ENCODE assay signal across 8 cellular contexts in genomic region chr16:53054670-53055485, GRCh38. TPM values are rescaled to one million over a fixed set of nuclear protein-coding genes. Genes with fewer than 3 reads are reported as not detected.
A peak's percentile ranks its signal among the peaks of the same experiment; 100 is the strongest.
DNase-seq lines count a peak whose midpoint lies in the region; ATAC-seq and TF ChIP-seq lines count a peak whose summit lies in the region.

TSS of gene CHD9 (plus strand) at chr16:53054991. CDS start at chr16:53156090, 101,099 bp downstream.

- peak within 1 kb of the TSS; percentile 68 for H3K4me3 ChIP-seq in kidney epithelial cell (ENCODE audit: low read depth, low read length)

- no peaks in the 10 kb centered on the region for H3K36me3 ChIP-seq in kidney epithelial cell (ENCODE audit: control insufficient read depth, insufficient read depth, low read length)

- TF ChIP-seq CTCF in kidney epithelial cell (IDR thresholded peaks at IDR 0.05; ENCODE audit: insufficient read depth, low read length, poor library complexity, severe bottlenecking): peak; percentile 96

- H3K27me3 ChIP-seq in kidney epithelial cell (ENCODE audit: control insufficient read depth, insufficient read depth, low read length): no peaks in the 10 kb centered on the region

- ATAC-seq in GM19035 (IDR thresholded peaks at IDR 0.05; ENCODE audit: unreplicated experiment) (peak; percentile 88), HG03378 (IDR thresholded peaks at IDR 0.05; ENCODE audit: unreplicated experiment) (peak; percentile 52)

- DNase-seq in AML-193 (lab: John Stamatoyannopoulos, UW): peak; percentile 73 to 77
- DNase-seq in NCI-H446 treated with DMSO at 0.1 percent for 48 hours (lab: John Stamatoyannopoulos, UW): peak; percentile 72
- peak; percentile 57 for DNase-seq in activated CD4-positive, alpha-beta T cell treated with anti-CD3 and anti-CD28 coated beads for 1 hour
- DNase-seq in cerebellar nuclear complex (lab: John Stamatoyannopoulos, UW): peak; percentile 3 to 49
- DNase-seq in kidney epithelial cell (ENCODE audit: low read depth): no peak
- DNase-seq in stimulated activated CD4-positive, alpha-beta T cell treated with anti-CD3 and anti-CD28 coated beads, Interleukin-15, amount 100 ng/mL, for 48 hours (ENCODE audit: low read depth in 2 of 2): peak; percentile 40 to 61

RNA-seq across cellular contexts. Expression of gene CHD9, which starts in this region (rescaled TPM):
- 26.2 and 34.1 TPM in 2 replicates for total RNA-seq in kidney epithelial cell
